Comparison of ENCODE assay signal across 12 cellular contexts in genomic region chr13:94346261-94347019, GRCh38.
"Had no signal": no experiment of that assay in that cellular context is flagged by ENCODE, and none has a peak within 500 bp of the region (broad histone marks: within the 10 kb centered on the region; RNA-seq: fewer than 3 reads in every experiment).

No MANE protein-coding gene starts in this region.

- H3K27ac ChIP-seq: brain microvascular endothelial cell, RWPE1, sigmoid colon, SJCRH30, stomach had no signal

- H3K9me3 Mint-ChIP-seq: dendritic cell treated with granulocyte-macrophage colony-stimulating factor and Interleukin-4, amounts not matched to agents 40 ng/mL and 50 ng/mL, for 4 days; endodermal cell had no signal

- H3K27me3 Mint-ChIP-seq: dendritic cell treated with granulocyte-macrophage colony-stimulating factor and Interleukin-4, amounts not matched to agents 40 ng/mL and 50 ng/mL, for 4 days had no signal

- H3K4me3 Mint-ChIP-seq: dendritic cell treated with granulocyte-macrophage colony-stimulating factor and Interleukin-4, amounts not matched to agents 40 ng/mL and 50 ng/mL, for 4 days; endodermal cell had no signal

- DNase-seq: activated CD4-positive, alpha-beta T cell treated with anti-CD3 and anti-CD28 coated beads, Interleukin-2, amount 50 U/mL, for 1 hour; activated gamma-delta T cell; amygdala; brain microvascular endothelial cell; endodermal cell; erythroblast; hippocampal formation; sigmoid colon; SJCRH30; stomach had no signal

- H3K27ac Mint-ChIP-seq: dendritic cell treated with granulocyte-macrophage colony-stimulating factor and Interleukin-4, amounts not matched to agents 40 ng/mL and 50 ng/mL, for 4 days; endodermal cell had no signal
